ENCODE assay signal across 1 cellular context in genomic region chr7:99616359-99617186, GRCh38.
TF ChIP-seq lines count a peak whose summit lies in the region.

Gene ZSCAN25 (plus strand): TSS chr7:99616946. CDS start chr7:99619607, 2,661 bp downstream.

TF ChIP-seq in K562, 482 proteins besides CTCF, POLR2A, EP300 and RAD21 (continued from another document and continues in another):
- TF ChIP-seq ATF2 (CRISPR knock-in tag; IDR thresholded peaks at IDR 0.05) (no peak), E2F8 (IDR thresholded peaks at IDR 0.05; ENCODE audit: low read depth, partially characterized antibody) (peak; percentile 94), ZNF668 (CRISPR knock-in tag; IDR thresholded peaks at IDR 0.05) (no peak), GABPB2 (CRISPR knock-in tag; conservative IDR thresholded peaks at IDR 0.05) (no peak), ZKSCAN1 (IDR thresholded peaks at IDR 0.05; ENCODE audit: low read depth, low read length) (peak; percentile 82; the same call in 1 of the 2 replicates), ZNF165 (CRISPR knock-in tag; IDR thresholded peaks at IDR 0.05; ENCODE audit: borderline replicate concordance) (0 out of 2 replicates have a peak, but pooled peaks have one; percentile 24), CREBBP (IDR thresholded peaks at IDR 0.05; ENCODE audit: low read depth, low read length) (no peak), THAP7 (CRISPR knock-in tag; IDR thresholded peaks at IDR 0.05) (peak; percentile 82; the same call in 1 of the 2 replicates), PHF20 (IDR thresholded peaks at IDR 0.05; ENCODE audit: partially characterized antibody) (peak; percentile 98), DEAF1 (CRISPR knock-in tag; IDR thresholded peaks at IDR 0.05) (no peak), PRMT5 (CRISPR knock-in tag; IDR thresholded peaks at IDR 0.05) (no peak), ILK (tag; IDR thresholded peaks at IDR 0.05; ENCODE audit: borderline replicate concordance, low read depth) (no peak), DLX4 (CRISPR knock-in tag; IDR thresholded peaks at IDR 0.05) (no peak), BRD4 (IDR thresholded peaks at IDR 0.05) (peak; percentile 84; the same call in 1 of the 2 replicates), ZKSCAN3 (CRISPR knock-in tag; IDR thresholded peaks at IDR 0.05) (no peak), XRCC5 (IDR thresholded peaks at IDR 0.05; ENCODE audit: low read depth, low read length) (peak; percentile 98), ZNF436 (CRISPR knock-in tag; IDR thresholded peaks at IDR 0.05) (peak; percentile 97), SNRNP70 (optimal IDR thresholded peaks at IDR 0.05; ENCODE audit: low read depth, low read length) (no peak), ZBTB8A (IDR thresholded peaks at IDR 0.05; ENCODE audit: partially characterized antibody) (no peak), NR1H2 (CRISPR knock-in tag; IDR thresholded peaks at IDR 0.05) (peak; percentile 97), ID3 (CRISPR knock-in tag; IDR thresholded peaks at IDR 0.05) (no peak), ID3 (tag; IDR thresholded peaks at IDR 0.05) (no peak; the same call in none of the 2 replicates), ARHGAP35 (IDR thresholded peaks at IDR 0.05; ENCODE audit: partially characterized antibody) (no peak), ZNF311 (CRISPR knock-in tag; IDR thresholded peaks at IDR 0.05) (no peak), MAX (CRISPR knock-in tag; IDR thresholded peaks at IDR 0.05) (peak; percentile 88), BCLAF1 (IDR thresholded peaks at IDR 0.05; ENCODE audit: borderline replicate concordance in 1 of 2, control insufficient read depth in 1 of 2, low read depth in 2 of 2, low read length in 1 of 2) (peak in 1 of 2 experiments; percentile 95; a peak in 2 of 4 replicates), E2F3 (CRISPR knock-in tag; IDR thresholded peaks at IDR 0.05) (no peak), IRF9 (tag; IDR thresholded peaks at IDR 0.05) (no peak), ZBTB12 (CRISPR knock-in tag; IDR thresholded peaks at IDR 0.05) (peak; percentile 61; the same call in 1 of the 2 replicates), PHF21A (IDR thresholded peaks at IDR 0.05; ENCODE audit: borderline replicate concordance, low read depth) (no peak; the same call in 1 of the 2 replicates), NCOA1 (IDR thresholded peaks at IDR 0.05; ENCODE audit: low read depth) (peak; percentile 87), MCM2 (IDR thresholded peaks at IDR 0.05; ENCODE audit: low read depth) (no peak), HIVEP1 (CRISPR knock-in tag; IDR thresholded peaks at IDR 0.05) (peak; percentile 50; the same call in 1 of the 2 replicates), SAFB (IDR thresholded peaks at IDR 0.05; ENCODE audit: borderline replicate concordance, low read depth, low read length) (no peak; the same call in 1 of the 2 replicates), MXI1 (IDR thresholded peaks at IDR 0.05; ENCODE audit: low read depth, low read length) (no peak), ZNF24 (IDR thresholded peaks at IDR 0.05) (peak; percentile 39; the same call in 1 of the 2 replicates), MTA1 (IDR thresholded peaks at IDR 0.05; ENCODE audit: borderline replicate concordance) (peak; percentile 82), MYBL2 (IDR thresholded peaks at IDR 0.05; ENCODE audit: low read depth) (peak; percentile 16; the same call in 1 of the 2 replicates), MYBL2 (CRISPR knock-in tag; IDR thresholded peaks at IDR 0.05; ENCODE audit: borderline replicate concordance) (no peak), ATF7 (IDR thresholded peaks at IDR 0.05) (peak; percentile 90), RFX5 (IDR thresholded peaks at IDR 0.05; ENCODE audit: low read depth, low read length) (no peak), TARDBP (IDR thresholded peaks at IDR 0.05) (0 out of 2 replicates have a peak, but pooled peaks have one; percentile 61), NCOA4 (IDR thresholded peaks at IDR 0.05; ENCODE audit: partially characterized antibody) (peak; percentile 57), ETS1 (conservative IDR thresholded peaks at IDR 0.05; ENCODE audit: control insufficient read depth, low read depth, low read length) (peak; percentile 89), ARID1B (IDR thresholded peaks at IDR 0.05) (peak; percentile 58), MBD2 (IDR thresholded peaks at IDR 0.05; ENCODE audit: borderline replicate concordance, low read depth) (peak; percentile 85), KHSRP (IDR thresholded peaks at IDR 0.05) (no peak), NFYB (IDR thresholded peaks at IDR 0.05; ENCODE audit: extremely low read depth, insufficient read length) (no peak), SREBF2 (CRISPR knock-in tag; IDR thresholded peaks at IDR 0.05) (peak; percentile 85; the same call in 1 of the 2 replicates), HOXB6 (CRISPR knock-in tag; IDR thresholded peaks at IDR 0.05; ENCODE audit: borderline replicate concordance) (no peak; the same call in 1 of the 2 replicates), KLF1 (tag; IDR thresholded peaks at IDR 0.05) (peak; percentile 84; the same call in 1 of the 2 replicates), E2F1 (CRISPR knock-in tag; IDR thresholded peaks at IDR 0.05) (peak; percentile 65), JUND (IDR thresholded peaks at IDR 0.05; ENCODE audit: borderline replicate concordance, low read depth, low read length) (peak; percentile 81), JUND (tag; IDR thresholded peaks at IDR 0.05; ENCODE audit: borderline replicate concordance, low read depth, low read length) (peak; percentile 23; the same call in 1 of the 3 replicates), FOXM1 (IDR thresholded peaks at IDR 0.05; ENCODE audit: low read depth) (peak; percentile 71), FOXM1 (CRISPR knock-in tag; IDR thresholded peaks at IDR 0.05; ENCODE audit: low read depth) (peak; percentile 68; the same call in 1 of the 2 replicates)
